In the genomic region with DNA sequence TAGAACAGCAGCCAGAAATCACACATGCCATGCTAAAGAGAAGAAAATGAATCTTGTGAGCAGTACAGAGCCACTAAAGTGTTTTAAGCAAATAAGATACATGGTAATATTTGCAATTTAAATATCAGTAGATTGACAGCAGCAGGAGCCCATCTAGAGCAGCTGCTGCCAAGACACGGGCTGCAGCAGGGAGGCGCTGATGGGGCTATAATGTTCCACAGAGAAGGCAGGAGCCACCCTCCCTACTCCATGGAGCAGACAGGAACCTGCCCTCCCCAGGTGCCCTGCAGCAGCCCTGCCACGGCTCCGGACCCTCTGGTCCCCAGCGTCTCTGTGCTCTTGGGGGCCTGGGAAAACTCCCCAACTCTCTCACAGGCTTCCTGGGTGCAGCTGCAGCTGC, we compare ENCODE assay signal across 1 cellular context.
TF ChIP-seq lines count a peak whose summit lies in the region.

No MANE protein-coding gene starts in this region.

TF ChIP-seq in H1, 55 proteins besides CTCF, POLR2A, EP300 and RAD21:
- TF ChIP-seq FOSL1 (IDR thresholded peaks at IDR 0.05; ENCODE audit: insufficient read depth, low read depth, low read length), result no peak
- TF ChIP-seq HDAC2 (IDR thresholded peaks at IDR 0.05; ENCODE audit: borderline replicate concordance in 1 of 2, low read depth in 2 of 2, low read length in 2 of 2), result no peak
- no peak for TF ChIP-seq JUN (IDR thresholded peaks at IDR 0.05; ENCODE audit: low read depth, low read length)
